24 cellular contexts compared by ENCODE assay signal in genomic region chr5:74816875-74817274, GRCh38.
"Had no signal": no experiment of that assay in that cellular context is flagged by ENCODE, and none has a peak within 500 bp of the region (broad histone marks: within the 10 kb centered on the region; RNA-seq: fewer than 3 reads in every experiment).

No MANE protein-coding gene starts in this region.

- H3K4me1 ChIP-seq: gastroesophageal sphincter, left lung, stomach, suprapubic skin, tibial nerve, uterus had no signal

- H3K36me3 ChIP-seq: gastroesophageal sphincter, left lung, stomach, suprapubic skin, tibial nerve, uterus, WERI-Rb-1 had no signal

- H3K9me3 ChIP-seq: gastroesophageal sphincter, left lung, stomach, suprapubic skin, tibial nerve, uterus had no signal

- H3K4me3 Mint-ChIP-seq: brain; naive thymus-derived CD4-positive, alpha-beta T cell; neural crest cell; stimulated activated memory B cell treated with anti-CD40 and anti-IgM and Interleukin-4, amounts not matched to agents 10 μg/mL and 1 μg/mL and 100 μg/mL, for 72 hours had no signal

- DNase-seq: activated CD4-positive, alpha-beta T cell treated with anti-CD3 and anti-CD28 coated beads for 1 hour; activated T-cell treated with anti-CD3 and anti-CD28 coated beads, Interleukin-2, amount 50 U/mL, for 1 hour; aorta; head of caudate nucleus; hypothalamus; kidney glomerular epithelial cell; left lung; naive thymus-derived CD4-positive, alpha-beta T cell; posterior cingulate gyrus; small intestine; stimulated activated CD4-positive, alpha-beta T cell treated with anti-CD3 and anti-CD28 coated beads, Interleukin-2, amount 100 ng/mL, for 24 hours; stomach; uterus; WERI-Rb-1 had no signal

- H3K4me3 ChIP-seq: gastroesophageal sphincter, left lung, lung, stomach, suprapubic skin, tibial nerve, uterus had no signal

- H3K36me3 Mint-ChIP-seq: activated naive CD4-positive, alpha-beta T cell treated with anti-CD3 and anti-CD28 coated beads, Interleukin-2, amount 50 U/mL, for 72 hours had no signal

- H3K27me3 Mint-ChIP-seq: brain; naive thymus-derived CD4-positive, alpha-beta T cell; stimulated activated memory B cell treated with anti-CD40 and anti-IgM and Interleukin-4, amounts not matched to agents 10 μg/mL and 1 μg/mL and 100 μg/mL, for 72 hours had no signal

- H3K27ac ChIP-seq: epithelial cell of prostate, gastroesophageal sphincter, left lung, stomach, suprapubic skin, tibial nerve, uterus, WERI-Rb-1 had no signal

- H3K4me1 Mint-ChIP-seq: stimulated activated memory B cell treated with anti-CD40 and anti-IgM and Interleukin-4, amounts not matched to agents 10 μg/mL and 1 μg/mL and 100 μg/mL, for 72 hours had no signal

- H3K27ac Mint-ChIP-seq: activated naive CD4-positive, alpha-beta T cell treated with anti-CD3 and anti-CD28 coated beads, Interleukin-2, amount 50 U/mL, for 72 hours; brain; stimulated activated memory B cell treated with anti-CD40 and anti-IgM and Interleukin-4, amounts not matched to agents 10 μg/mL and 1 μg/mL and 100 μg/mL, for 72 hours had no signal

- H3K27me3 ChIP-seq: gastroesophageal sphincter, stomach, suprapubic skin, tibial nerve, uterus had no signal

- ATAC-seq: activated naive CD4-positive, alpha-beta T cell treated with anti-CD3 and anti-CD28 coated beads, Interleukin-2, amount 50 U/mL, for 72 hours; gastroesophageal sphincter; left lung; naive thymus-derived CD4-positive, alpha-beta T cell; sciatic nerve; stimulated activated memory B cell treated with anti-CD40 and anti-IgM and Interleukin-4, amounts not matched to agents 10 μg/mL and 1 μg/mL and 100 μg/mL, for 72 hours had no signal
